Comparison of ENCODE assay signal across 9 cellular contexts in genomic region chr6:133895573-133896343, GRCh38. TPM values are rescaled to one million over a fixed set of nuclear protein-coding genes. Genes with fewer than 3 reads are reported as not detected.
DNase-seq lines count a peak whose midpoint lies in the region; ATAC-seq and TF ChIP-seq lines count a peak whose summit lies in the region.
"Had no signal": no experiment of that assay in that cellular context is flagged by ENCODE, and none has a peak within 500 bp of the region (broad histone marks: within the 10 kb centered on the region; RNA-seq: fewer than 3 reads in every experiment).

No MANE protein-coding gene starts in this region.

- TF ChIP-seq RAD21 in neural cell (conservative IDR thresholded peaks at IDR 0.05), result no peak

- H3K27ac ChIP-seq in A673 (ENCODE audit: low read depth, low read length, poor library complexity, severe bottlenecking) (no peak overlapping the region), neural cell (ENCODE audit: low read length) (no peak overlapping the region)

- ATAC-seq in HG02852 (IDR thresholded peaks at IDR 0.05; ENCODE audit: unreplicated experiment), result no peak

- no peak overlapping the region for H2AFZ ChIP-seq in neural cell (ENCODE audit: low read depth, low read length)

- H3K27ac Mint-ChIP-seq in glutamatergic neuron (ENCODE audit: unreplicated experiment), result no peak overlapping the region

- no peaks in the 10 kb centered on the region for H3K36me3 Mint-ChIP-seq in glutamatergic neuron (ENCODE audit: unreplicated experiment)

- no peak overlapping the region for H3K4me2 ChIP-seq in neural cell (ENCODE audit: low read length)

- H3K4me3 ChIP-seq in A673 (ENCODE audit: low read depth, low read length, poor library complexity, severe bottlenecking), result no peak overlapping the region
- H3K4me3 ChIP-seq in neural cell (ENCODE audit: low read length), result peak overlapping the region; percentile 61

- TF ChIP-seq EP300 in neural cell (conservative IDR thresholded peaks at IDR 0.05; ENCODE audit: poor library complexity, severe bottlenecking), result no peak

- no peaks in the 10 kb centered on the region for H3K4me1 ChIP-seq in A673 (ENCODE audit: insufficient read depth, low read length, poor library complexity, severe bottlenecking)

- H3K9me3 ChIP-seq in A673 (ENCODE audit: low read depth, low read length, poor library complexity, severe bottlenecking) (no peaks in the 10 kb centered on the region), neural cell (ENCODE audit: low read length) (no peaks in the 10 kb centered on the region)

- POLR2A ChIA-PET in A673 (lab: Charles Lee; ENCODE audit: low non-redundant PET), result no interaction called here

- CTCF ChIA-PET in A673 (lab: Charles Lee), result no interaction called here

- H3F3A ChIP-seq in neural cell (ENCODE audit: insufficient read depth, low read length, poor library complexity, severe bottlenecking), result no peaks in the 10 kb centered on the region

- no peak overlapping the region for H3K9ac ChIP-seq in neural cell (ENCODE audit: low read length)

- no peaks in the 10 kb centered on the region for H4K20me1 ChIP-seq in neural cell (ENCODE audit: insufficient read depth)

- TF ChIP-seq CTCF in A673 (conservative IDR thresholded peaks at IDR 0.05; ENCODE audit: low read depth, low read length), result 0 out of 2 replicates have a peak, but pooled peaks have one; percentile 15
- no peak for TF ChIP-seq CTCF in glutamatergic neuron (IDR thresholded peaks at IDR 0.05; ENCODE audit: partially characterized antibody, unreplicated experiment)
- peak; percentile 27 for TF ChIP-seq CTCF in neural cell (IDR thresholded peaks at IDR 0.05; ENCODE audit: poor library complexity, severe bottlenecking)

- no peaks in the 10 kb centered on the region for H3K9me2 ChIP-seq in neural cell (ENCODE audit: insufficient read depth, low read length)

- peaks cover 31% of the 10 kb centered on the region for H3K27me3 Mint-ChIP-seq in glutamatergic neuron (ENCODE audit: unreplicated experiment)

- peaks cover 11% of the 10 kb centered on the region for H3K4me1 Mint-ChIP-seq in glutamatergic neuron (ENCODE audit: low read depth, unreplicated experiment)

- peaks cover 99% of the 10 kb centered on the region for H3K27me3 ChIP-seq in A673 (replicated peaks; ENCODE audit: insufficient read depth, low read depth, low read length, poor library complexity)
- peaks cover 77% of the 10 kb centered on the region for H3K27me3 ChIP-seq in neural cell (ENCODE audit: insufficient read depth, low read depth, low read length)

- peak overlapping the region; percentile 87 for H3K4me3 Mint-ChIP-seq in glutamatergic neuron (ENCODE audit: unreplicated experiment)

- intact Hi-C loops in A673 (cut with micrococcal nuclease; ENCODE audit: unreplicated experiment), result no loop called here

- no peak for DNase-seq in A673 (ENCODE audit: low spot score)
- DNase-seq in NCI-H524 treated with DMSO at 0.1 percent for 48 hours (lab: John Stamatoyannopoulos, UW), result peak; percentile 29
- DNase-seq in glutamatergic neuron, result peak; percentile 47
- no peak for DNase-seq in NCI-H2227 (lab: John Stamatoyannopoulos, UW; ENCODE audit: unreplicated experiment)
- no peak for DNase-seq in C1 segment of cervical spinal cord (lab: John Stamatoyannopoulos, UW)
- no peak for DNase-seq in NCI-H2107 (lab: John Stamatoyannopoulos, UW)
- DNase-seq: NCI-H1092 had no signal

- H3K36me3 ChIP-seq in A673 (ENCODE audit: insufficient read depth, low read length, poor library complexity, severe bottlenecking) (no peaks in the 10 kb centered on the region), neural cell (ENCODE audit: insufficient read depth, low read length) (no peaks in the 10 kb centered on the region)

- no peaks in the 10 kb centered on the region for H3K79me2 ChIP-seq in neural cell (replicated peaks; ENCODE audit: insufficient read depth, low read length)

- no TSS peak for BruUV-seq in A673 (replicated peaks; lab: Mats Ljungman, UMichigan)

- peaks cover 14% of the 10 kb centered on the region for H3K9me3 Mint-ChIP-seq in glutamatergic neuron (ENCODE audit: unreplicated experiment)

TF ChIP-seq in neural cell, 6 proteins besides CTCF, POLR2A, EP300 and RAD21:
- TF ChIP-seq POLR2AphosphoS5 (IDR thresholded peaks at IDR 0.05) (peak; percentile 8), EZH2 (IDR thresholded peaks at IDR 0.05; ENCODE audit: borderline replicate concordance, insufficient read depth, low read length, poor library complexity, severe bottlenecking) (no peak)

RNA-seq across cellular contexts. Expression of gene TCF21, which starts 6.8 kb away (rescaled TPM):
- not detected in 2 replicates for total RNA-seq in A673 (2021)
- not detected for total RNA-seq in glutamatergic neuron (ENCODE audit: unreplicated experiment)
- not detected in 2 replicates for polyA plus RNA-seq in neural cell
- not detected in 2 replicates for polyA minus RNA-seq in neural cell

RNA-seq across cellular contexts. Expression of gene TBPL1, which starts 57.3 kb away (rescaled TPM):
- 35.3 and 46.3 TPM in 2 replicates for total RNA-seq in A673 (2021)
- total RNA-seq in glutamatergic neuron (ENCODE audit: unreplicated experiment), result 156 TPM
- polyA plus RNA-seq in neural cell, result 110 and 126 TPM in 2 replicates
- 89.8 and 109 TPM in 2 replicates for polyA minus RNA-seq in neural cell

Comparison
In these comparisons a context has a peak if more than half of its experiments do, and no peak if none do; other contexts are left out.
1. DNase-seq: peak in NCI-H524 treated with DMSO at 0.1 percent for 48 hours (single experiment) and glutamatergic neuron (single experiment); none in A673 (single experiment), NCI-H2227 (single experiment), C1 segment of cervical spinal cord (0 of 14) and NCI-H2107 (single experiment).